In the genomic region with DNA sequence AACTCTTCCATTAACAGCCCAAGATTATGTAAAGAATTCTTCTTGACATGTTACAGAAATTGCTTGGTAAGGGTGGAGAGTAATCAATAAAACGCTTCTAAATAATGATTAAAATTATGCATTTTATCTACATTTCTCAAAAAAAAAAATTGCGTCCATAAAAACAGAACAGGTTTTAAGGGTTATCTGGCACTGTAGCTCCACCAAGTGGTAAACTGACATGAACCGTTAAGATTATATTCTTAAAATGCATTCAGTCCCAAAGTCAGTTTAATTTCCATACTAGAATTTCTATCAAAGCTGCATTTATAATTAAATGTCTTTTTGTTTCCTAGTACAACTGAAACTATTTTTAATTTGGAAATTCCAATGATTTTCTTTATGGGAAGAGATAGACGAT, we compare ENCODE assay signal across 8 cellular contexts.
DNase-seq lines count a peak whose midpoint lies in the region; ATAC-seq and TF ChIP-seq lines count a peak whose summit lies in the region.

No MANE protein-coding gene starts in this region.

- H3K36me3 Mint-ChIP-seq in CD14-positive monocyte = no peaks in the 10 kb centered on the region

- no peak overlapping the region for H3K27ac Mint-ChIP-seq in CD14-positive monocyte

- no peak overlapping the region for H3K4me3 Mint-ChIP-seq in CD14-positive monocyte

- DNase-seq in DMS53 (lab: John Stamatoyannopoulos, UW) (peak; percentile 69), KBM-7 (peak; percentile 23), astrocyte of the cerebellum (ENCODE audit: low read depth) (peak; percentile 55), lower lobe of right lung (no peak), CD14-positive monocyte (ENCODE audit: low spot score) (no peak), retina (no peak)

- no peaks in the 10 kb centered on the region for H3K9me3 Mint-ChIP-seq in CD14-positive monocyte

- no peaks in the 10 kb centered on the region for H3K27me3 ChIP-seq in lower lobe of right lung (ENCODE audit: low read depth)

- TF ChIP-seq CTCF in astrocyte of the cerebellum (IDR thresholded peaks at IDR 0.05; ENCODE audit: low read depth, low read length, missing control alignments) = peak; percentile 28
- peak; percentile 29 for TF ChIP-seq CTCF in lower lobe of right lung (IDR thresholded peaks at IDR 0.05)
- no peak for TF ChIP-seq CTCF in CD14-positive monocyte (IDR thresholded peaks at IDR 0.05)

- H3K27ac ChIP-seq in lower lobe of right lung = no peak overlapping the region

- H3K4me1 ChIP-seq in lower lobe of right lung = no peaks in the 10 kb centered on the region

- ATAC-seq in lower lobe of right lung (no peak), GM18502 (IDR thresholded peaks at IDR 0.05; ENCODE audit: poor library complexity, unreplicated experiment) (no peak), HG03159 (IDR thresholded peaks at IDR 0.05; ENCODE audit: unreplicated experiment) (no peak)

- H3K36me3 ChIP-seq in lower lobe of right lung = no peaks in the 10 kb centered on the region

- H3K4me1 Mint-ChIP-seq in CD14-positive monocyte = no peaks in the 10 kb centered on the region

- H3K27me3 Mint-ChIP-seq in CD14-positive monocyte (ENCODE audit: low read depth in 3 of 3) = no peaks in the 10 kb centered on the region

- intact Hi-C loops in lower lobe of right lung (cut with DNase I) (no loop called here), CD14-positive monocyte (cut with micrococcal nuclease) (no loop called here)

- no peaks in the 10 kb centered on the region for H3K9me3 ChIP-seq in lower lobe of right lung

- in situ Hi-C loops in KBM-7 (cut with MboI; ENCODE audit: low pct_unique_long_range_greater_than_20kb, low sequenced_read_pairs) = loop anchor here (25.0 kb wide), 1 partner anchor 278 kb away; no protein-coding TSS in a partner anchor
- in situ Hi-C loops in astrocyte of the cerebellum (cut with HindIII; ENCODE audit: low sequenced_read_pairs) = no loop called here

- H3K4me3 ChIP-seq in astrocyte of the cerebellum (ENCODE audit: low read depth, low read length) (no peak overlapping the region), lower lobe of right lung (no peak overlapping the region)

Comparison
In these comparisons a context has a peak if more than half of its experiments do, and no peak if none do; other contexts are left out.
1. DNase-seq: peak in DMS53 (single experiment), KBM-7 (single experiment) and astrocyte of the cerebellum (single experiment); none in lower lobe of right lung (single experiment), CD14-positive monocyte (single experiment) and retina (single experiment).